In the genomic region with DNA sequence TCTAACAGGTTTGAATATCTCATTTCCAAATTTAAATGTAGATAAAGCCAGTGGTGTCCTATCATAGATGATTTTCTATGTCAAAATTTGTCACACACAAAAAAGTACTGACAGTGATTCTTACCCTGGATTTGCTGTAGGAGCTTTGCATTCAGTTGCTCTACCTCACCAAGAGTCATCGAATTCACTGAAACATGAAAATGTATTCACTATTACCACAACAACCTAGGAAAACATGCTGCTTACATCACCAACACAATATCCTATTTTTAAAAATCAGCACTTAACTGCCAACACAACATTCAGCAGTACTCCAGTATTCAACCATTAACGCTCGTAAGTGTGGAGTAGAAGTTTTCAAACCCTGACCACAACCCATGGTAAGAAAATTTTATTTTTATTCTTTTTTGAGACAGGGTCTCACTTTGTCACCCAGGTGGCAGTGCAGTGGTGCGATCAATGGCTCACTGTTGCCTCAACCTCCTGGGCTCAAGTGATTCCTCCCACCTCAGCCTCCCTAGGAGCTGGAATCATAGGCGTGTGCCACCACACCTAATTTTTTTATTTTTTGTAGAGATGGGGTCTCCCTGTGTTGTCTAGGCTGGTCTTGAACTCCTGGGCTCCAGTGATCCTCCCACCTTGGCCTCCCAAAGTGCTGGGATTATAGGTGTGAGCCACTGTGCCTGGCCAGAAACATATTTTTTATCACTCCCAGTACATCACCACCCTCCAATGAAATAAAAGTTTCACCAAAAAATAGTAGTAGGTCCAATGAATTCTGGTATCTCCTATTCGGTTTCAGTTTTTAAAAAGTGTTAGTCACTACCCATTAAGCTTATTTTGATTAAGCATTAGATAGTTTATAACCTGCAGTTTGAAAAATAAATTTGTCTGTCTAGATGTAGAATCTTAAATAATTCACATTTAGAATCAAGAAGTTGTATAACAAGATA, we compare ENCODE assay signal across 15 cellular contexts. TPM values are rescaled to one million over a fixed set of nuclear protein-coding genes. Genes with fewer than 3 reads are reported as not detected.
DNase-seq lines count a peak whose midpoint lies in the region; ATAC-seq, FAIRE-seq and TF ChIP-seq lines count a peak whose summit lies in the region.
"Had no signal": no experiment of that assay in that cellular context is flagged by ENCODE, and none has a peak within 500 bp of the region (broad histone marks: within the 10 kb centered on the region; RNA-seq: fewer than 3 reads in every experiment).

No MANE protein-coding gene starts in this region.

- DNase-seq in activated CD4-positive, CD25-positive, alpha-beta regulatory T cell (lab: John Stamatoyannopoulos, UW), result no peak
- DNase-seq in PC-9 (no peak), pancreas (no peak)
- no peak for DNase-seq in stimulated activated naive B cell treated with anti-CD40 and anti-IgM and Interleukin-4, amounts not matched to agents 10 μg/mL and 1 μg/mL and 100 μg/mL, for 72 hours
- DNase-seq in stimulated activated CD4-positive, alpha-beta T cell treated with anti-CD3 and anti-CD28 coated beads, Interleukin-2, amount 100 ng/mL, for 24 hours, result no peak
- DNase-seq: amniotic stem cell; GOT3; kidney glomerular epithelial cell; NCI-H146; NCI-H524; stimulated activated CD4-positive, alpha-beta T cell treated with anti-CD3 and anti-CD28 coated beads, Interleukin-4, amount 100 ng/mL, for 24 hours had no signal

- TSS peak; percentile 7 for BruUV-seq in PC-9 (replicated peaks; lab: Mats Ljungman, UMichigan)

- peak overlapping the region; percentile 24 for H3K27ac Mint-ChIP-seq in dendritic cell treated with granulocyte-macrophage colony-stimulating factor and Interleukin-4, amounts not matched to agents 40 ng/mL and 50 ng/mL, for 4 days
- H3K27ac Mint-ChIP-seq in stimulated activated naive B cell treated with anti-CD40 and anti-IgM and Interleukin-4, amounts not matched to agents 10 μg/mL and 1 μg/mL and 100 μg/mL, for 72 hours, result peak overlapping the region; percentile 59

- intact Hi-C loops in PC-9 (cut with micrococcal nuclease; ENCODE audit: unreplicated experiment), result loop anchor here (5.0 kb wide), 1 partner anchor 108 kb away; no protein-coding TSS in a partner anchor
- intact Hi-C loops in dendritic cell treated with granulocyte-macrophage colony-stimulating factor and Interleukin-4, amounts not matched to agents 40 ng/mL and 50 ng/mL, for 4 days (cut with micrococcal nuclease), result no loop called here
- intact Hi-C loops in pancreas (cut with DNase I), result no loop called here

- H3K4me1 Mint-ChIP-seq in dendritic cell treated with granulocyte-macrophage colony-stimulating factor and Interleukin-4, amounts not matched to agents 40 ng/mL and 50 ng/mL, for 4 days (ENCODE audit: low read depth), result peaks cover 22% of the 10 kb centered on the region
- H3K4me1 Mint-ChIP-seq in stimulated activated naive B cell treated with anti-CD40 and anti-IgM and Interleukin-4, amounts not matched to agents 10 μg/mL and 1 μg/mL and 100 μg/mL, for 72 hours, result peaks cover 20 to 31% of the 10 kb centered on the region in 2 donors

- no peak overlapping the region for H3K4me3 Mint-ChIP-seq in dendritic cell treated with granulocyte-macrophage colony-stimulating factor and Interleukin-4, amounts not matched to agents 40 ng/mL and 50 ng/mL, for 4 days
- peak overlapping the region; percentile 33 to 38 for H3K4me3 Mint-ChIP-seq in stimulated activated naive B cell treated with anti-CD40 and anti-IgM and Interleukin-4, amounts not matched to agents 10 μg/mL and 1 μg/mL and 100 μg/mL, for 72 hours

- no peaks in the 10 kb centered on the region; the same call in 1 of the 2 replicates for H3K4me1 ChIP-seq in PC-9 (replicated peaks; ENCODE audit: insufficient read depth)
- H3K4me1 ChIP-seq in pancreas, result no peaks in the 10 kb centered on the region

- H3K36me3 ChIP-seq in PC-9 (ENCODE audit: low read depth) (peaks cover 14% of the 10 kb centered on the region; the same call in 1 of the 2 replicates), pancreas (no peaks in the 10 kb centered on the region)

- CTCF ChIA-PET in PC-9 (lab: Charles Lee), result interaction anchor here (0.5 kb wide), 1 partner anchor 409 kb away, joined by 5 read pairs; no protein-coding TSS in a partner anchor

- peak; percentile 53 to 59 for ATAC-seq in activated CD4-positive, CD25-positive, alpha-beta regulatory T cell treated with anti-CD3 and anti-CD28 coated beads, Interleukin-2, amount 50 U/mL, for 24 hours
- peak; percentile 16 to 38 for ATAC-seq in stimulated activated naive B cell treated with anti-CD40 and anti-IgM and Interleukin-4, amounts not matched to agents 10 μg/mL and 1 μg/mL and 100 μg/mL, for 72 hours (replicated peaks)
- ATAC-seq in esophagus mucosa, result no peak
- ATAC-seq in pancreas, result no peak

- H3K4me3 ChIP-seq in PC-9, result no peak overlapping the region
- no peak overlapping the region for H3K4me3 ChIP-seq in pancreas

- no peak for TF ChIP-seq CTCF in PC-9 (conservative IDR thresholded peaks at IDR 0.05)
- TF ChIP-seq CTCF in pancreas (IDR thresholded peaks at IDR 0.05), result no peak

- no peak overlapping the region for H3K4me2 ChIP-seq in PC-9

- H3K79me2 ChIP-seq in PC-9 (ENCODE audit: low read depth), result no peaks in the 10 kb centered on the region

- H3K9me3 ChIP-seq in PC-9 (ENCODE audit: insufficient read depth, low read depth) (no peaks in the 10 kb centered on the region), pancreas (no peaks in the 10 kb centered on the region)

- no peaks in the 10 kb centered on the region for H3K27me3 Mint-ChIP-seq in dendritic cell treated with granulocyte-macrophage colony-stimulating factor and Interleukin-4, amounts not matched to agents 40 ng/mL and 50 ng/mL, for 4 days
- H3K27me3 Mint-ChIP-seq in stimulated activated naive B cell treated with anti-CD40 and anti-IgM and Interleukin-4, amounts not matched to agents 10 μg/mL and 1 μg/mL and 100 μg/mL, for 72 hours, result no peaks in the 10 kb centered on the region

- H3K9me3 Mint-ChIP-seq in dendritic cell treated with granulocyte-macrophage colony-stimulating factor and Interleukin-4, amounts not matched to agents 40 ng/mL and 50 ng/mL, for 4 days, result no peaks in the 10 kb centered on the region
- H3K9me3 Mint-ChIP-seq in stimulated activated naive B cell treated with anti-CD40 and anti-IgM and Interleukin-4, amounts not matched to agents 10 μg/mL and 1 μg/mL and 100 μg/mL, for 72 hours, result no peaks in the 10 kb centered on the region

- H3K36me3 Mint-ChIP-seq in dendritic cell treated with granulocyte-macrophage colony-stimulating factor and Interleukin-4, amounts not matched to agents 40 ng/mL and 50 ng/mL, for 4 days (ENCODE audit: low read depth), result peaks cover 17% of the 10 kb centered on the region
- peaks cover 16 to 31% of the 10 kb centered on the region in 2 donors for H3K36me3 Mint-ChIP-seq in stimulated activated naive B cell treated with anti-CD40 and anti-IgM and Interleukin-4, amounts not matched to agents 10 μg/mL and 1 μg/mL and 100 μg/mL, for 72 hours

- WGBS in pancreas, 2 donors, result 90 to 94% methylated on average over 6 of the region's 6 CpGs

- POLR2A ChIA-PET in PC-9 (lab: Charles Lee; ENCODE audit: unreplicated experiment), result interaction anchor here (0.6 to 0.7 kb wide), 2 partner anchors 19 to 615 kb away, joined by 5 to 8 read pairs; no protein-coding TSS in a partner anchor

- H2AFZ ChIP-seq in PC-9, result no peak overlapping the region

- H3K27me3 ChIP-seq in PC-9 (ENCODE audit: insufficient read depth, low read depth) (no peaks in the 10 kb centered on the region), pancreas (no peaks in the 10 kb centered on the region)

- H3K9me2 ChIP-seq in PC-9 (ENCODE audit: insufficient read depth), result no peaks in the 10 kb centered on the region

- no peaks in the 10 kb centered on the region for H3F3A ChIP-seq in PC-9 (ENCODE audit: insufficient read depth, low read depth)

- FAIRE-seq in pancreas (lab: Jason Lieb, UNC), result no peak
- FAIRE-seq: G401.6 had no signal

- H3K27ac ChIP-seq in PC-9 (0 out of 2 replicates have a peak overlapping the region, but pooled peaks have one; percentile 10), pancreas (no peak overlapping the region)

- no peaks in the 10 kb centered on the region for H4K20me1 ChIP-seq in PC-9 (ENCODE audit: insufficient read depth)

RNA-seq across cellular contexts. Expression of a gene that starts 23.8 kb away (rescaled TPM):
- total RNA-seq in PC-9 (2021) (14.5 and 15.5 TPM in 2 replicates), esophagus mucosa (18.2 TPM), pancreas (1 to 10 TPM; 3.0 to 8.1 (median 4.1) TPM)
- polyA plus RNA-seq in pancreas, result 1 to 10 TPM; 1.1 to 2.2 TPM

Comparison
In these comparisons a context has a peak if more than half of its experiments do, and no peak if none do; other contexts are left out.
1. ATAC-seq: peak in activated CD4-positive, CD25-positive, alpha-beta regulatory T cell treated with anti-CD3 and anti-CD28 coated beads, Interleukin-2, amount 50 U/mL, for 24 hours (2 of 2) and stimulated activated naive B cell treated with anti-CD40 and anti-IgM and Interleukin-4, amounts not matched to agents 10 μg/mL and 1 μg/mL and 100 μg/mL, for 72 hours (2 of 2); none in esophagus mucosa (single experiment) and pancreas (0 of 4).